ENCODE assay signal across 9 cellular contexts in genomic region chr2:176997074-176997791, GRCh38.
DNase-seq lines count a peak whose midpoint lies in the region; TF ChIP-seq lines count a peak whose summit lies in the region.
"Had no signal": no experiment of that assay in that cellular context is flagged by ENCODE, and none has a peak within 500 bp of the region (broad histone marks: within the 10 kb centered on the region; RNA-seq: fewer than 3 reads in every experiment).

No MANE protein-coding gene starts in this region.

- no peaks in the 10 kb centered on the region for H3K9me3 ChIP-seq in GM23248 (ENCODE audit: low read depth)
- H3K9me3 ChIP-seq: neutrophil had no signal

- 23 to 24% methylated on average over 5 of the region's 5 CpGs for WGBS in GM23248 (ENCODE audit: low coverage in 1 of 2, low lambda C conversion rate in 2 of 2, missing lambda C conversion rate in 2 of 2), 2 experiments

- 0 out of 2 replicates have a peak, but pooled peaks cover 6% of the 10 kb centered on the region for H3F3A ChIP-seq in GM23248 (ENCODE audit: insufficient read depth)

- H3K4me3 ChIP-seq in GM23248 (no peak overlapping the region), coronary artery (no peak overlapping the region)

- H3K4me1 ChIP-seq in GM23248 (ENCODE audit: insufficient read depth): 0 out of 2 replicates have a peak, but pooled peaks cover 3% of the 10 kb centered on the region

- no peak for TF ChIP-seq CTCF in coronary artery (IDR thresholded peaks at IDR 0.05)

- no peaks in the 10 kb centered on the region for H3K36me3 ChIP-seq in GM23248 (ENCODE audit: low read depth)
- H3K36me3 ChIP-seq: neutrophil had no signal

- H3K27me3 ChIP-seq in GM23248 (replicated peaks; ENCODE audit: insufficient read depth): no peaks in the 10 kb centered on the region
- H3K27me3 ChIP-seq: neutrophil had no signal

- H3K9ac ChIP-seq in GM23248: peak overlapping the region; percentile 22; the same call in 1 of the 2 replicates

- peak overlapping the region; percentile 25 for H3K27ac ChIP-seq in GM23248
- H3K27ac ChIP-seq in coronary artery: no peak overlapping the region
- H3K27ac ChIP-seq: neutrophil had no signal

- no peaks in the 10 kb centered on the region for H3K79me2 ChIP-seq in GM23248 (ENCODE audit: insufficient read depth)

- H2AFZ ChIP-seq in GM23248: no peak overlapping the region

- in situ Hi-C loops in GM23248 (cut with MboI): no loop called here

- peak; percentile 47 for DNase-seq in GM04504 (ENCODE audit: low read depth)
- peak; percentile 96 for DNase-seq in GM23248
- peak; percentile 61 for DNase-seq in NCI-H226
- peak; percentile 56 for DNase-seq in fibroblast of the conjunctiva (ENCODE audit: low read depth)
- no peak for DNase-seq in coronary artery (ENCODE audit: low spot score)
- no peak for DNase-seq in NCI-H1092 (lab: John Stamatoyannopoulos, UW)
- DNase-seq in activated CD8-positive, alpha-beta memory T cell treated with anti-CD3 and anti-CD28 coated beads, Interleukin-2, amount 50 U/mL, for 48 hours: no peak
- no peak for DNase-seq in ecto neural progenitor cell (ENCODE audit: low spot score)

- H4K20me1 ChIP-seq in GM23248 (ENCODE audit: insufficient read depth): no peaks in the 10 kb centered on the region

- no peaks in the 10 kb centered on the region for H3K9me2 ChIP-seq in GM23248 (ENCODE audit: insufficient read depth)

- no peak overlapping the region for H3K4me2 ChIP-seq in GM23248 (ENCODE audit: unreplicated experiment)

Comparison
In these comparisons a context has a peak if more than half of its experiments do, and no peak if none do; other contexts are left out.
1. DNase-seq: peak in GM04504 (single experiment), GM23248 (single experiment), NCI-H226 (single experiment) and fibroblast of the conjunctiva (single experiment); none in coronary artery (single experiment), NCI-H1092 (single experiment), activated CD8-positive, alpha-beta memory T cell treated with anti-CD3 and anti-CD28 coated beads, Interleukin-2, amount 50 U/mL, for 48 hours (single experiment) and ecto neural progenitor cell (single experiment).